9 cellular contexts compared by ENCODE assay signal in genomic region chr3:139797724-139798343, GRCh38.
DNase-seq lines count a peak whose midpoint lies in the region; ATAC-seq, FAIRE-seq and TF ChIP-seq lines count a peak whose summit lies in the region.
"Had no signal": no experiment of that assay in that cellular context is flagged by ENCODE, and none has a peak within 500 bp of the region (broad histone marks: within the 10 kb centered on the region; RNA-seq: fewer than 3 reads in every experiment).

No MANE protein-coding gene starts in this region.

- H3K36me3 ChIP-seq in astrocyte (ENCODE audit: insufficient read depth, low read length) = no peaks in the 10 kb centered on the region
- no peaks in the 10 kb centered on the region for H3K36me3 ChIP-seq in HepG2 (replicated peaks in 1 of 2; ENCODE audit: control insufficient read depth in 1 of 2, insufficient read depth in 2 of 2, low read length in 2 of 2)

- H3K9me3 Mint-ChIP-seq in astrocyte (ENCODE audit: unreplicated experiment) = peaks cover 5% of the 10 kb centered on the region

- H3K27me3 ChIP-seq in astrocyte (ENCODE audit: insufficient read depth, low read length) (no peaks in the 10 kb centered on the region), HepG2 (ENCODE audit: control insufficient read depth in 1 of 2, insufficient read depth in 2 of 2, low read length in 2 of 2) (no peaks in the 10 kb centered on the region)

- intact Hi-C loops in HepG2 (cut with micrococcal nuclease; ENCODE audit: unreplicated experiment) = no loop called here

- no peak for TF ChIP-seq RAD21 in HepG2 (CRISPR knock-in tag; IDR thresholded peaks at IDR 0.05)

- TF ChIP-seq CTCF in astrocyte (IDR thresholded peaks at IDR 0.05; ENCODE audit: insufficient read depth, low read depth, low read length) (no peak), HepG2 (CRISPR knock-in tag; IDR thresholded peaks at IDR 0.05) (no peak)

- H3K9ac ChIP-seq in astrocyte (ENCODE audit: low read length) (no peak overlapping the region), HepG2 (ENCODE audit: insufficient read depth, low read depth, low read length) (no peak overlapping the region)

- no peaks in the 10 kb centered on the region for H3K9me3 ChIP-seq in astrocyte (ENCODE audit: insufficient read depth, low read depth, low read length)
- H3K9me3 ChIP-seq in HepG2 (ENCODE audit: low read length) = no peaks in the 10 kb centered on the region

- no peaks in the 10 kb centered on the region for H3K36me3 Mint-ChIP-seq in astrocyte (ENCODE audit: low read depth, unreplicated experiment)

- no peaks in the 10 kb centered on the region for H3K4me1 Mint-ChIP-seq in astrocyte (ENCODE audit: low read depth, unreplicated experiment)

- 23% methylated on average over 8 of the region's 8 CpGs for WGBS in HepG2 (ENCODE audit: low lambda C conversion rate)

- TF ChIP-seq POLR2A in HepG2 (IDR thresholded peaks at IDR 0.05; ENCODE audit: insufficient read depth in 1 of 2, low read depth in 2 of 2, low read length in 2 of 2) = no peak

- no peak overlapping the region for H3K4me2 ChIP-seq in astrocyte (ENCODE audit: low read length)
- H3K4me2 ChIP-seq in HepG2 (ENCODE audit: low read depth, low read length) = no peak overlapping the region

- H3K4me1 ChIP-seq in astrocyte (ENCODE audit: insufficient read depth, low read length) (no peaks in the 10 kb centered on the region), HepG2 (ENCODE audit: insufficient read depth, low read length) (no peaks in the 10 kb centered on the region)

- BruUV-seq in HepG2 (replicated peaks; lab: Mats Ljungman, UMichigan) = no TSS peak

- FAIRE-seq in astrocyte (lab: Jason Lieb, UNC) (no peak), HepG2 (lab: Jason Lieb, UNC) (no peak)
- FAIRE-seq: keratinocyte had no signal

- H2AFZ ChIP-seq in astrocyte (ENCODE audit: low read depth, low read length) (no peak overlapping the region), HepG2 (ENCODE audit: low read length) (no peak overlapping the region)

- in situ Hi-C loops in HepG2 (cut with HindIII; ENCODE audit: extremely low pct_ligation_motif_present, low pct_unique_long_range_greater_than_20kb) = no loop called here

- no peak overlapping the region for H3K27ac Mint-ChIP-seq in astrocyte (ENCODE audit: unreplicated experiment)

- TF ChIP-seq EP300 in HepG2 (IDR thresholded peaks at IDR 0.05; ENCODE audit: low read depth in 2 of 2, low read length in 2 of 2) = no peak
- TF ChIP-seq EP300 in HepG2 (CRISPR knock-in tag; IDR thresholded peaks at IDR 0.05; ENCODE audit: borderline replicate concordance) = no peak

- H3K27ac ChIP-seq in astrocyte (ENCODE audit: low read depth, low read length) (no peak overlapping the region), HepG2 (ENCODE audit: extremely low read length, insufficient read depth, low read length) (no peak overlapping the region)

- no peaks in the 10 kb centered on the region for H3K79me2 ChIP-seq in astrocyte (ENCODE audit: insufficient read depth, low read length)
- H3K79me2 ChIP-seq in HepG2 (ENCODE audit: insufficient read depth, low read length) = no peaks in the 10 kb centered on the region

- POLR2A ChIA-PET in HepG2 (lab: Yijun Ruan, JAX) = no interaction called here

- ATAC-seq in HepG2 (no peak), HG03095 (IDR thresholded peaks at IDR 0.05; ENCODE audit: unreplicated experiment) (no peak)

- no peak overlapping the region for H3K4me3 ChIP-seq in astrocyte (ENCODE audit: insufficient read depth, low read depth, low read length)
- no peak overlapping the region for H3K4me3 ChIP-seq in HepG2 (replicated peaks in 1 of 3; ENCODE audit: insufficient read depth in 1 of 3, low read depth in 2 of 3, low read length in 3 of 3)

- H4K20me1 ChIP-seq in astrocyte (ENCODE audit: insufficient read depth, low read length) = no peaks in the 10 kb centered on the region
- no peaks in the 10 kb centered on the region for H4K20me1 ChIP-seq in HepG2 (ENCODE audit: insufficient read depth, low read length)

- peak; percentile 4 for DNase-seq in GM04504 (ENCODE audit: low read depth)
- DNase-seq in M059J (ENCODE audit: low read depth) = peak; percentile 49
- DNase-seq in astrocyte (ENCODE audit: low read depth) = peak; percentile 25
- no peak for DNase-seq in HepG2 (ENCODE audit: low spot score)
- DNase-seq in effector CD4-positive, alpha-beta T cell = no peak
- DNase-seq in NCI-H2029 (lab: John Stamatoyannopoulos, UW) = no peak
- no peak for DNase-seq in D341Med (ENCODE audit: low spot score)

- CTCF ChIA-PET in HepG2 (lab: Yijun Ruan, JAX; ENCODE audit: low intra/inter-chr PET ratio, low total read pairs) = no interaction called here

- H3K4me3 Mint-ChIP-seq in astrocyte (ENCODE audit: unreplicated experiment) = no peak overlapping the region

- H3K27me3 Mint-ChIP-seq in astrocyte (ENCODE audit: low read depth, unreplicated experiment) = peaks cover 19% of the 10 kb centered on the region

TF ChIP-seq in HepG2, 621 proteins besides CTCF, POLR2A, EP300 and RAD21 (continues in another document):
- TF ChIP-seq ATAD3A (CRISPR knock-in tag; IDR thresholded peaks at IDR 0.05) = no peak
- TF ChIP-seq REST (IDR thresholded peaks at IDR 0.05; ENCODE audit: borderline replicate concordance in 1 of 2, low read depth in 1 of 2, low read length in 2 of 2) = peak; percentile 86 to 98
- no peak for TF ChIP-seq RFX1 (IDR thresholded peaks at IDR 0.05)
- TF ChIP-seq NFAT5 (CRISPR knock-in tag; IDR thresholded peaks at IDR 0.05) = no peak
- no peak for TF ChIP-seq MED1 (CRISPR knock-in tag; IDR thresholded peaks at IDR 0.05)
- TF ChIP-seq TERF1 (CRISPR knock-in tag; IDR thresholded peaks at IDR 0.05) = no peak
- peak; percentile 57; the same call in 1 of the 2 replicates for TF ChIP-seq MEIS2 (CRISPR knock-in tag; IDR thresholded peaks at IDR 0.05)

Comparison
In these comparisons a context has a peak if more than half of its experiments do, and no peak if none do; other contexts are left out.
1. DNase-seq: peak in GM04504 (single experiment), M059J (single experiment) and astrocyte (single experiment); none in HepG2 (single experiment), effector CD4-positive, alpha-beta T cell (single experiment), NCI-H2029 (single experiment) and D341Med (single experiment).